ENCODE assay signal across 1 cellular context in the genomic region with DNA sequence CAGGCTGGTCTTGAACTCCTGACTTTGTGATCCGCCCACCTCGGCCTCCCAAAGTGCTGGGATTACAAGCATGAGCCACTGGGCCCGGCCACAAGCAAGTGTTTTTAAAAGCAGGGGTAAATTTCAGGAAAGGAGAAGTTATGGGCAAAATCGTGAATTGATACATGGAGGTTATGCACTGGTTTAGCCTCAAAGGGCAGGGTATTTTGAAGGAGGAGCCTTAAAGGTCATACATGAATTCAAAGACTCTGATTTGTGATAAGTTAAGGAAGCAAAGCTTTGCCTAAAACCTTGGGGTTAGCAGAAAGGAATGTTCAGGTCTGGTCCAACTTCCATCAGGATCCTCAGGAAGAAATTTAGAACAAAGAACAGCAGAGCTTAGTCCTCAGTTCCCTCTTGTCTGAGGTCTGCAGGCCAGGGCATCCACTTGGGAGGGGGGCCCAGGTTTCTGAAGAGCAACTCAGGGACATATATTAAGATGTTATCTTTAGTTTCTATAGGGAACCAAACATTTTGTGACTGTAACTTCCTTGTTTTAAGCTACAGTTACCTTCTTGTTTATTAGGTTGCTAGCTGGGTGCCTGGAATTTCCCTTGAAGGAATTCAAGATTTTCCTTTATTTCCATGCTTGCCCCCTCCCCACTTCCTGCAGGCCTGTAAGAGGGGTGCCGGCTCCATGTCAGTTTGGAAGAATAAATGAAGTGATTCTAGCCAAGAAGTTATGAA.
TF ChIP-seq lines count a peak whose summit lies in the region.

No MANE protein-coding gene starts in this region.

TF ChIP-seq in K562, 482 proteins besides CTCF, POLR2A, EP300 and RAD21 (continued from another document):
- TF ChIP-seq, protein P1, sequence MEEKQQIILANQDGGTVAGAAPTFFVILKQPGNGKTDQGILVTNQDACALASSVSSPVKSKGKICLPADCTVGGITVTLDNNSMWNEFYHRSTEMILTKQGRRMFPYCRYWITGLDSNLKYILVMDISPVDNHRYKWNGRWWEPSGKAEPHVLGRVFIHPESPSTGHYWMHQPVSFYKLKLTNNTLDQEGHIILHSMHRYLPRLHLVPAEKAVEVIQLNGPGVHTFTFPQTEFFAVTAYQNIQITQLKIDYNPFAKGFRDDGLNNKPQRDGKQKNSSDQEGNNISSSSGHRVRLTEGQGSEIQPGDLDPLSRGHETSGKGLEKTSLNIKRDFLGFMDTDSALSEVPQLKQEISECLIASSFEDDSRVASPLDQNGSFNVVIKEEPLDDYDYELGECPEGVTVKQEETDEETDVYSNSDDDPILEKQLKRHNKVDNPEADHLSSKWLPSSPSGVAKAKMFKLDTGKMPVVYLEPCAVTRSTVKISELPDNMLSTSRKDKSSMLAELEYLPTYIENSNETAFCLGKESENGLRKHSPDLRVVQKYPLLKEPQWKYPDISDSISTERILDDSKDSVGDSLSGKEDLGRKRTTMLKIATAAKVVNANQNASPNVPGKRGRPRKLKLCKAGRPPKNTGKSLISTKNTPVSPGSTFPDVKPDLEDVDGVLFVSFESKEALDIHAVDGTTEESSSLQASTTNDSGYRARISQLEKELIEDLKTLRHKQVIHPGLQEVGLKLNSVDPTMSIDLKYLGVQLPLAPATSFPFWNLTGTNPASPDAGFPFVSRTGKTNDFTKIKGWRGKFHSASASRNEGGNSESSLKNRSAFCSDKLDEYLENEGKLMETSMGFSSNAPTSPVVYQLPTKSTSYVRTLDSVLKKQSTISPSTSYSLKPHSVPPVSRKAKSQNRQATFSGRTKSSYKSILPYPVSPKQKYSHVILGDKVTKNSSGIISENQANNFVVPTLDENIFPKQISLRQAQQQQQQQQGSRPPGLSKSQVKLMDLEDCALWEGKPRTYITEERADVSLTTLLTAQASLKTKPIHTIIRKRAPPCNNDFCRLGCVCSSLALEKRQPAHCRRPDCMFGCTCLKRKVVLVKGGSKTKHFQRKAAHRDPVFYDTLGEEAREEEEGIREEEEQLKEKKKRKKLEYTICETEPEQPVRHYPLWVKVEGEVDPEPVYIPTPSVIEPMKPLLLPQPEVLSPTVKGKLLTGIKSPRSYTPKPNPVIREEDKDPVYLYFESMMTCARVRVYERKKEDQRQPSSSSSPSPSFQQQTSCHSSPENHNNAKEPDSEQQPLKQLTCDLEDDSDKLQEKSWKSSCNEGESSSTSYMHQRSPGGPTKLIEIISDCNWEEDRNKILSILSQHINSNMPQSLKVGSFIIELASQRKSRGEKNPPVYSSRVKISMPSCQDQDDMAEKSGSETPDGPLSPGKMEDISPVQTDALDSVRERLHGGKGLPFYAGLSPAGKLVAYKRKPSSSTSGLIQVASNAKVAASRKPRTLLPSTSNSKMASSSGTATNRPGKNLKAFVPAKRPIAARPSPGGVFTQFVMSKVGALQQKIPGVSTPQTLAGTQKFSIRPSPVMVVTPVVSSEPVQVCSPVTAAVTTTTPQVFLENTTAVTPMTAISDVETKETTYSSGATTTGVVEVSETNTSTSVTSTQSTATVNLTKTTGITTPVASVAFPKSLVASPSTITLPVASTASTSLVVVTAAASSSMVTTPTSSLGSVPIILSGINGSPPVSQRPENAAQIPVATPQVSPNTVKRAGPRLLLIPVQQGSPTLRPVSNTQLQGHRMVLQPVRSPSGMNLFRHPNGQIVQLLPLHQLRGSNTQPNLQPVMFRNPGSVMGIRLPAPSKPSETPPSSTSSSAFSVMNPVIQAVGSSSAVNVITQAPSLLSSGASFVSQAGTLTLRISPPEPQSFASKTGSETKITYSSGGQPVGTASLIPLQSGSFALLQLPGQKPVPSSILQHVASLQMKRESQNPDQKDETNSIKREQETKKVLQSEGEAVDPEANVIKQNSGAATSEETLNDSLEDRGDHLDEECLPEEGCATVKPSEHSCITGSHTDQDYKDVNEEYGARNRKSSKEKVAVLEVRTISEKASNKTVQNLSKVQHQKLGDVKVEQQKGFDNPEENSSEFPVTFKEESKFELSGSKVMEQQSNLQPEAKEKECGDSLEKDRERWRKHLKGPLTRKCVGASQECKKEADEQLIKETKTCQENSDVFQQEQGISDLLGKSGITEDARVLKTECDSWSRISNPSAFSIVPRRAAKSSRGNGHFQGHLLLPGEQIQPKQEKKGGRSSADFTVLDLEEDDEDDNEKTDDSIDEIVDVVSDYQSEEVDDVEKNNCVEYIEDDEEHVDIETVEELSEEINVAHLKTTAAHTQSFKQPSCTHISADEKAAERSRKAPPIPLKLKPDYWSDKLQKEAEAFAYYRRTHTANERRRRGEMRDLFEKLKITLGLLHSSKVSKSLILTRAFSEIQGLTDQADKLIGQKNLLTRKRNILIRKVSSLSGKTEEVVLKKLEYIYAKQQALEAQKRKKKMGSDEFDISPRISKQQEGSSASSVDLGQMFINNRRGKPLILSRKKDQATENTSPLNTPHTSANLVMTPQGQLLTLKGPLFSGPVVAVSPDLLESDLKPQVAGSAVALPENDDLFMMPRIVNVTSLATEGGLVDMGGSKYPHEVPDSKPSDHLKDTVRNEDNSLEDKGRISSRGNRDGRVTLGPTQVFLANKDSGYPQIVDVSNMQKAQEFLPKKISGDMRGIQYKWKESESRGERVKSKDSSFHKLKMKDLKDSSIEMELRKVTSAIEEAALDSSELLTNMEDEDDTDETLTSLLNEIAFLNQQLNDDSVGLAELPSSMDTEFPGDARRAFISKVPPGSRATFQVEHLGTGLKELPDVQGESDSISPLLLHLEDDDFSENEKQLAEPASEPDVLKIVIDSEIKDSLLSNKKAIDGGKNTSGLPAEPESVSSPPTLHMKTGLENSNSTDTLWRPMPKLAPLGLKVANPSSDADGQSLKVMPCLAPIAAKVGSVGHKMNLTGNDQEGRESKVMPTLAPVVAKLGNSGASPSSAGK (IDR thresholded peaks at IDR 0.05): no peak
